ENCODE assay signal across 24 cellular contexts in genomic region chr5:76144892-76145291, GRCh38.
"Had no signal": no experiment of that assay in that cellular context is flagged by ENCODE, and none has a peak within 500 bp of the region (broad histone marks: within the 10 kb centered on the region; RNA-seq: fewer than 3 reads in every experiment).

No MANE protein-coding gene starts in this region.

- H3K4me3 ChIP-seq: coronary artery, dorsolateral prefrontal cortex, esophagus muscularis mucosa, gastrocnemius medialis, heart right ventricle, mucosa of descending colon, spleen, testis, tibial nerve, upper lobe of right lung had no signal

- H3K27me3 Mint-ChIP-seq: stimulated activated memory B cell treated with anti-CD40 and anti-IgM and Interleukin-4, amounts not matched to agents 10 μg/mL and 1 μg/mL and 100 μg/mL, for 72 hours had no signal

- DNase-seq: dorsolateral prefrontal cortex; effector CD8-positive, alpha-beta T cell; gastrocnemius medialis; heart right ventricle; hypothalamus; islet precursor cell; mammary epithelial cell; mucosa of descending colon; naive thymus-derived CD8-positive, alpha-beta T cell; posterior cingulate gyrus; spleen; stimulated activated CD4-positive, alpha-beta T cell treated with anti-CD3 and anti-CD28 coated beads, Interleukin-15, amount 100 ng/mL, for 24 hours; stimulated activated CD4-positive, alpha-beta T cell treated with anti-CD3 and anti-CD28 coated beads, Interleukin-1b, Interleukin-23, amount 100 ng/mL, for 48 hours; stimulated activated CD4-positive, alpha-beta T cell treated with anti-CD3 and anti-CD28 coated beads, Interleukin-4, amount 100 ng/mL, for 24 hours; stimulated activated naive CD8-positive, alpha-beta T cell treated with anti-CD3 and anti-CD28 coated beads, Interleukin-15, amount 100 ng/mL, for 72 hours; testis; upper lobe of right lung had no signal

- H3K27me3 ChIP-seq: esophagus muscularis mucosa, gastrocnemius medialis, testis, tibial nerve, upper lobe of right lung had no signal

- H3K27ac ChIP-seq: coronary artery, dorsolateral prefrontal cortex, epithelial cell of prostate, esophagus muscularis mucosa, gastrocnemius medialis, heart right ventricle, spleen, testis, tibial nerve, upper lobe of right lung had no signal

- H3K4me3 Mint-ChIP-seq: naive thymus-derived CD8-positive, alpha-beta T cell; stimulated activated memory B cell treated with anti-CD40 and anti-IgM and Interleukin-4, amounts not matched to agents 10 μg/mL and 1 μg/mL and 100 μg/mL, for 72 hours; stimulated activated naive CD8-positive, alpha-beta T cell treated with anti-CD3 and anti-CD28 coated beads, Interleukin-15, amount 100 ng/mL, for 72 hours had no signal

- H3K36me3 Mint-ChIP-seq: naive thymus-derived CD8-positive, alpha-beta T cell; stimulated activated memory B cell treated with anti-CD40 and anti-IgM and Interleukin-4, amounts not matched to agents 10 μg/mL and 1 μg/mL and 100 μg/mL, for 72 hours had no signal

- H3K9me3 Mint-ChIP-seq: naive thymus-derived CD8-positive, alpha-beta T cell; stimulated activated memory B cell treated with anti-CD40 and anti-IgM and Interleukin-4, amounts not matched to agents 10 μg/mL and 1 μg/mL and 100 μg/mL, for 72 hours; stimulated activated naive CD8-positive, alpha-beta T cell treated with anti-CD3 and anti-CD28 coated beads, Interleukin-15, amount 100 ng/mL, for 72 hours had no signal

- H3K27ac Mint-ChIP-seq: naive thymus-derived CD8-positive, alpha-beta T cell; stimulated activated memory B cell treated with anti-CD40 and anti-IgM and Interleukin-4, amounts not matched to agents 10 μg/mL and 1 μg/mL and 100 μg/mL, for 72 hours; stimulated activated naive CD8-positive, alpha-beta T cell treated with anti-CD3 and anti-CD28 coated beads, Interleukin-15, amount 100 ng/mL, for 72 hours had no signal

- H3K4me1 ChIP-seq: esophagus muscularis mucosa, gastrocnemius medialis, heart right ventricle, testis, tibial nerve, upper lobe of right lung had no signal

- ATAC-seq: gastrocnemius medialis; heart right ventricle; left lobe of liver; mucosa of descending colon; naive thymus-derived CD8-positive, alpha-beta T cell; sciatic nerve; stimulated activated memory B cell treated with anti-CD40 and anti-IgM and Interleukin-4, amounts not matched to agents 10 μg/mL and 1 μg/mL and 100 μg/mL, for 72 hours; stimulated activated naive CD8-positive, alpha-beta T cell treated with anti-CD3 and anti-CD28 coated beads, Interleukin-15, amount 100 ng/mL, for 72 hours; upper lobe of right lung had no signal

- H3K36me3 ChIP-seq: esophagus muscularis mucosa, gastrocnemius medialis, heart right ventricle, spleen, tibial nerve, upper lobe of right lung had no signal

- H3K4me1 Mint-ChIP-seq: naive thymus-derived CD8-positive, alpha-beta T cell; stimulated activated memory B cell treated with anti-CD40 and anti-IgM and Interleukin-4, amounts not matched to agents 10 μg/mL and 1 μg/mL and 100 μg/mL, for 72 hours; stimulated activated naive CD8-positive, alpha-beta T cell treated with anti-CD3 and anti-CD28 coated beads, Interleukin-15, amount 100 ng/mL, for 72 hours had no signal
